ENCODE assay signal across 9 cellular contexts in genomic region chr12:120264511-120265202, GRCh38. TPM values are rescaled to one million over a fixed set of nuclear protein-coding genes. Genes with fewer than 3 reads are reported as not detected.
DNase-seq lines count a peak whose midpoint lies in the region; ATAC-seq and TF ChIP-seq lines count a peak whose summit lies in the region.
"Had no signal": no experiment of that assay in that cellular context is flagged by ENCODE, and none has a peak within 500 bp of the region (broad histone marks: within the 10 kb centered on the region; RNA-seq: fewer than 3 reads in every experiment).

No MANE protein-coding gene starts in this region.

- H3K27ac Mint-ChIP-seq in activated B cell treated with CpG ODN at 0.5 μM for 24 hours, result no peak overlapping the region

- peak overlapping the region; percentile 80 for H3K4me3 Mint-ChIP-seq in activated B cell treated with CpG ODN at 0.5 μM for 24 hours

- peak overlapping the region; percentile 96 for H3K27ac ChIP-seq in left ventricle myocardium inferior (replicated peaks)
- H3K27ac ChIP-seq: HL-60 had no signal

- TF ChIP-seq CTCF in GM12875 (IDR thresholded peaks at IDR 0.05; ENCODE audit: borderline replicate concordance, insufficient read depth, low read depth, low read length) (no peak), activated B cell treated with CpG ODN at 0.5 μM for 24 hours (IDR thresholded peaks at IDR 0.05) (no peak), left ventricle myocardium inferior (IDR thresholded peaks at IDR 0.05; ENCODE audit: borderline replicate concordance) (no peak)

- H3K27me3 Mint-ChIP-seq in activated B cell treated with CpG ODN at 0.5 μM for 24 hours, result peaks cover 26% of the 10 kb centered on the region

- H3K9me3 Mint-ChIP-seq in activated B cell treated with CpG ODN at 0.5 μM for 24 hours, result no peaks in the 10 kb centered on the region

- no peaks in the 10 kb centered on the region for H3K36me3 Mint-ChIP-seq in activated B cell treated with CpG ODN at 0.5 μM for 24 hours (ENCODE audit: low read depth)

- H3K4me1 Mint-ChIP-seq in activated B cell treated with CpG ODN at 0.5 μM for 24 hours, result peaks cover 18% of the 10 kb centered on the region

- H3K36me3 ChIP-seq in left ventricle myocardium inferior, result no peaks in the 10 kb centered on the region

- H3K4me3 ChIP-seq in GM12875 (ENCODE audit: low read depth, low read length) (peak overlapping the region; percentile 77), left ventricle myocardium inferior (peak overlapping the region; percentile 97), skeletal muscle cell (ENCODE audit: low read depth, low read length) (peak overlapping the region; percentile 87)

- TF ChIP-seq POLR2A in GM18505 (IDR thresholded peaks at IDR 0.05; ENCODE audit: borderline replicate concordance, extremely low read depth, insufficient read depth, insufficient read length), result no peak

- POLR2A ChIA-PET in activated B cell treated with CpG ODN at 0.5 μM for 24 hours (lab: Charles Lee), result interaction anchor here (0.5 to 6.0 kb wide), 15 partner anchors 10 to 182 kb away, joined by 3 to 94 read pairs (median 4); partner anchors contain the start of genes GCN1, RNU4-1, RNU4-2 and RPLP0

- H3K9me3 ChIP-seq in left ventricle myocardium inferior (replicated peaks), result no peaks in the 10 kb centered on the region

- DNase-seq in activated B cell treated with CpG ODN at 0.5 μM for 24 hours, result no peak
- no peak for DNase-seq in left ventricle myocardium inferior
- DNase-seq in skeletal muscle cell (ENCODE audit: low read depth), result no peak
- no peak for DNase-seq in GM19240 (ENCODE audit: insufficient read length, low spot score)
- no peak for DNase-seq in DMS153 (lab: John Stamatoyannopoulos, UW)
- DNase-seq in NOMO-1 treated with DMSO at 0.1 percent for 48 hours (lab: John Stamatoyannopoulos, UW; ENCODE audit: unreplicated experiment), result no peak

- ATAC-seq in activated B cell treated with CpG ODN at 0.5 μM for 24 hours (ENCODE audit: low read depth) (no peak), GM18505 (IDR thresholded peaks at IDR 0.05; ENCODE audit: unreplicated experiment) (no peak)

- H3K4me1 ChIP-seq in left ventricle myocardium inferior, result peaks cover 62% of the 10 kb centered on the region

- CTCF ChIA-PET in activated B cell treated with CpG ODN at 0.5 μM for 24 hours (lab: Charles Lee), result interaction anchor here (0.6 to 8.9 kb wide), 7 partner anchors 14 to 64 kb away, joined by 3 to 243 read pairs (median 6); partner anchors contain the start of gene RPLP0

- H3K27me3 ChIP-seq in left ventricle myocardium inferior (ENCODE audit: low read depth), result no peaks in the 10 kb centered on the region

- intact Hi-C loops in activated B cell treated with CpG ODN at 0.5 μM for 24 hours (cut with micrococcal nuclease) (loop anchor here (1.0 kb wide), 3 partner anchors 14 to 63 kb away; partner anchors contain the start of gene RPLP0), left ventricle myocardium inferior (cut with micrococcal nuclease) (loop anchor here (5.0 kb wide), 1 partner anchor 37 kb away; no protein-coding TSS in a partner anchor)

RNA-seq across cellular contexts. Expression of gene PXN, which starts 0.9 kb away (rescaled TPM):
- total RNA-seq in activated B cell treated with CpG ODN at 0.5 μM for 24 hours (1.7 and 2.9 TPM in 2 replicates), left ventricle myocardium inferior (59.8 TPM)

RNA-seq across cellular contexts. Expression of gene RNU4-2, which starts 27.0 kb away (rescaled TPM):
- total RNA-seq in activated B cell treated with CpG ODN at 0.5 μM for 24 hours (12,977 and 14,722 TPM in 2 replicates), left ventricle myocardium inferior (22,484 TPM)

RNA-seq across cellular contexts. Expression of gene RNU4-1, which starts 28.4 kb away (rescaled TPM):
- total RNA-seq in activated B cell treated with CpG ODN at 0.5 μM for 24 hours, result 3,997 and 4,399 TPM in 2 replicates
- total RNA-seq in left ventricle myocardium inferior, result 2,088 TPM

RNA-seq across cellular contexts. Expression of gene SIRT4, which starts 37.5 kb away (rescaled TPM):
- total RNA-seq in activated B cell treated with CpG ODN at 0.5 μM for 24 hours (1.6 and 1.7 TPM in 2 replicates), left ventricle myocardium inferior (6.5 TPM)

Comparison
In these comparisons a context has a peak if more than half of its experiments do, and no peak if none do; other contexts are left out.
1. RNA of gene PXN, which starts 0.9 kb away (total RNA-seq): 59.8 TPM in left ventricle myocardium inferior (single experiment); 1.7 to 2.9 TPM in activated B cell treated with CpG ODN at 0.5 μM for 24 hours; every median in the first group is over 10 times any median in the second.
2. Peak in every context shown above with its lines, with median percentiles within 50 percentile points of each other: H3K4me3 ChIP-seq.